In genomic region chr2:74019516-74019915, GRCh38 we compare ENCODE assay signal across 19 cellular contexts. TPM values are rescaled to one million over a fixed set of nuclear protein-coding genes. Genes with fewer than 3 reads are reported as not detected.
DNase-seq lines count a peak whose midpoint lies in the region; ATAC-seq and TF ChIP-seq lines count a peak whose summit lies in the region.
"Had no signal": no experiment of that assay in that cellular context is flagged by ENCODE, and none has a peak within 500 bp of the region (broad histone marks: within the 10 kb centered on the region; RNA-seq: fewer than 3 reads in every experiment).

No MANE protein-coding gene starts in this region.

- DNase-seq in Right ventricle myocardium inferior (ENCODE audit: missing footprints) (no peak), right atrium auricular region (ENCODE audit: low spot score) (no peak), Peyer's patch (peak in 2 of 3 donors; percentile 10 to 38), left ventricle myocardium superior (no peak), NOMO-1 treated with dmso at 0.1 percent for 144 hours (lab: John Stamatoyannopoulos, UW; ENCODE audit: unreplicated experiment) (no peak)
- no peak for DNase-seq in stimulated activated naive B cell treated with anti-CD40 and anti-IgM and Interleukin-4, amounts not matched to agents 10 μg/mL and 1 μg/mL and 100 μg/mL, for 72 hours
- DNase-seq: activated CD4-positive, alpha-beta T cell treated with anti-CD3 and anti-CD28 coated beads for 48 hours; activated gamma-delta T cell treated with Interleukin-2 at 50 U/mL for 16 hours; foreskin fibroblast; GM23248; hypothalamus; MM.1S; pancreas had no signal

- no peak overlapping the region for H3K4me3 Mint-ChIP-seq in stimulated activated naive B cell treated with anti-CD40 and anti-IgM and Interleukin-4, amounts not matched to agents 10 μg/mL and 1 μg/mL and 100 μg/mL, for 72 hours
- H3K4me3 Mint-ChIP-seq: stimulated activated effector memory CD8-positive, alpha-beta T cell treated with anti-CD3 and anti-CD28 coated beads, Interleukin-12 subunit alpha, Interleukin-12 subunit beta, amount 100 ng/mL, for 72 hours had no signal

- ATAC-seq in Right ventricle myocardium inferior, result peak; percentile 26
- ATAC-seq in left ventricle myocardium superior, result peak; percentile 59
- no peak for ATAC-seq in stimulated activated naive B cell treated with anti-CD40 and anti-IgM and Interleukin-4, amounts not matched to agents 10 μg/mL and 1 μg/mL and 100 μg/mL, for 72 hours (replicated peaks)
- ATAC-seq in HG03108 (IDR thresholded peaks at IDR 0.05; ENCODE audit: unreplicated experiment), result no peak
- ATAC-seq in HG02642 (IDR thresholded peaks at IDR 0.05; ENCODE audit: poor library complexity, unreplicated experiment), result no peak
- ATAC-seq: pancreas; stimulated activated effector memory CD8-positive, alpha-beta T cell treated with anti-CD3 and anti-CD28 coated beads, Interleukin-12 subunit alpha, Interleukin-12 subunit beta, amount 100 ng/mL, for 72 hours had no signal

- H3K27ac Mint-ChIP-seq in stimulated activated naive B cell treated with anti-CD40 and anti-IgM and Interleukin-4, amounts not matched to agents 10 μg/mL and 1 μg/mL and 100 μg/mL, for 72 hours, result peak overlapping the region; percentile 85
- H3K27ac Mint-ChIP-seq: stimulated activated effector memory CD8-positive, alpha-beta T cell treated with anti-CD3 and anti-CD28 coated beads, Interleukin-12 subunit alpha, Interleukin-12 subunit beta, amount 100 ng/mL, for 72 hours had no signal

- H3K27me3 Mint-ChIP-seq in stimulated activated naive B cell treated with anti-CD40 and anti-IgM and Interleukin-4, amounts not matched to agents 10 μg/mL and 1 μg/mL and 100 μg/mL, for 72 hours, result no peaks in the 10 kb centered on the region

- no peak overlapping the region for H3K4me3 ChIP-seq in right atrium auricular region
- no peak overlapping the region for H3K4me3 ChIP-seq in Peyer's patch
- H3K4me3 ChIP-seq: GM23248, pancreas, thoracic aorta had no signal

- H3K36me3 ChIP-seq in right atrium auricular region, result no peaks in the 10 kb centered on the region
- H3K36me3 ChIP-seq in Peyer's patch, result no peaks in the 10 kb centered on the region
- H3K36me3 ChIP-seq: pancreas, thoracic aorta had no signal

- H3K27ac ChIP-seq in right atrium auricular region (no peak overlapping the region), Peyer's patch (no peak overlapping the region)
- H3K27ac ChIP-seq: epithelial cell of prostate, GM23248, pancreas, RWPE1, thoracic aorta had no signal

- H3K4me1 ChIP-seq in right atrium auricular region, result peaks cover 0 to 14% of the 10 kb centered on the region in 2 donors
- peaks cover 0 to 4% (median 0%) of the 10 kb centered on the region in 4 donors for H3K4me1 ChIP-seq in Peyer's patch
- H3K4me1 ChIP-seq: pancreas had no signal

- TF ChIP-seq POLR2A in Peyer's patch (IDR thresholded peaks at IDR 0.05), result no peak

- intact Hi-C loops in Right ventricle myocardium inferior (cut with DNase I) (no loop called here), left ventricle myocardium superior (cut with micrococcal nuclease) (no loop called here)

- H3K9me3 Mint-ChIP-seq in stimulated activated naive B cell treated with anti-CD40 and anti-IgM and Interleukin-4, amounts not matched to agents 10 μg/mL and 1 μg/mL and 100 μg/mL, for 72 hours, result no peaks in the 10 kb centered on the region
- H3K9me3 Mint-ChIP-seq: stimulated activated effector memory CD8-positive, alpha-beta T cell treated with anti-CD3 and anti-CD28 coated beads, Interleukin-12 subunit alpha, Interleukin-12 subunit beta, amount 100 ng/mL, for 72 hours had no signal

- peaks cover 42 to 73% of the 10 kb centered on the region in 2 donors for H3K4me1 Mint-ChIP-seq in stimulated activated naive B cell treated with anti-CD40 and anti-IgM and Interleukin-4, amounts not matched to agents 10 μg/mL and 1 μg/mL and 100 μg/mL, for 72 hours

- H3K27me3 ChIP-seq in right atrium auricular region, result no peaks in the 10 kb centered on the region
- H3K27me3 ChIP-seq in Peyer's patch, result no peaks in the 10 kb centered on the region
- H3K27me3 ChIP-seq: pancreas had no signal

- H3K9me3 ChIP-seq in right atrium auricular region (no peaks in the 10 kb centered on the region), Peyer's patch (no peaks in the 10 kb centered on the region)
- H3K9me3 ChIP-seq: pancreas, thoracic aorta had no signal

- TF ChIP-seq CTCF in right atrium auricular region (IDR thresholded peaks at IDR 0.05) (no peak), Peyer's patch (IDR thresholded peaks at IDR 0.05) (no peak)

- H3K36me3 Mint-ChIP-seq in stimulated activated naive B cell treated with anti-CD40 and anti-IgM and Interleukin-4, amounts not matched to agents 10 μg/mL and 1 μg/mL and 100 μg/mL, for 72 hours, result peaks cover 13 to 50% of the 10 kb centered on the region in 2 donors

RNA-seq across cellular contexts. Expression of gene TET3, which starts 34.8 kb away (rescaled TPM):
- total RNA-seq in Right ventricle myocardium inferior (2.6 TPM), right atrium auricular region (1 to 10 TPM; 1.9 to 3.9 TPM), Peyer's patch (10 to 100 TPM; 18.2 to 38.7 (median 27.0) TPM), left ventricle myocardium superior (3.3 TPM)

Comparison
In these comparisons a context has a peak if more than half of its experiments do, and no peak if none do; other contexts are left out.
1. ATAC-seq: peak in Right ventricle myocardium inferior (single experiment) and left ventricle myocardium superior (single experiment); none in stimulated activated naive B cell treated with anti-CD40 and anti-IgM and Interleukin-4, amounts not matched to agents 10 μg/mL and 1 μg/mL and 100 μg/mL, for 72 hours (0 of 2), HG03108 (single experiment) and HG02642 (single experiment).
2. DNase-seq: peak in Peyer's patch (2 of 3); none in Right ventricle myocardium inferior (single experiment), right atrium auricular region (single experiment), left ventricle myocardium superior (single experiment), stimulated activated naive B cell treated with anti-CD40 and anti-IgM and Interleukin-4, amounts not matched to agents 10 μg/mL and 1 μg/mL and 100 μg/mL, for 72 hours (single experiment) and NOMO-1 treated with dmso at 0.1 percent for 144 hours (single experiment).